ENCODE assay signal across 1 cellular context in genomic region chr2:174610243-174610995, GRCh38.
A peak's percentile ranks its signal among the peaks of the same experiment; 100 is the strongest.
TF ChIP-seq lines count a peak whose summit lies in the region.

No MANE protein-coding gene starts in this region.

TF ChIP-seq in K562, 482 proteins besides CTCF, POLR2A, EP300 and RAD21 (continued from another document):
- TF ChIP-seq SPI1 (IDR thresholded peaks at IDR 0.05; ENCODE audit: borderline replicate concordance, low read depth, low read length) (peak; percentile 86), ZNF395 (CRISPR knock-in tag; IDR thresholded peaks at IDR 0.05) (0 out of 2 replicates have a peak, but pooled peaks have one; percentile 34), ELK3 (CRISPR knock-in tag; IDR thresholded peaks at IDR 0.05) (no peak), THRB (CRISPR knock-in tag; conservative IDR thresholded peaks at IDR 0.05) (0 out of 2 replicates have a peak, but pooled peaks have one; percentile 42), NR2C2 (CRISPR knock-in tag; IDR thresholded peaks at IDR 0.05) (no peak), NR2C2 (tag; IDR thresholded peaks at IDR 0.05) (peak; percentile 64), YY1 (IDR thresholded peaks at IDR 0.05; ENCODE audit: borderline replicate concordance in 1 of 3, control insufficient read depth in 1 of 3, extremely low read depth in 1 of 3, insufficient read depth in 3 of 3, insufficient read length in 1 of 3, insufficient replicate concordance in 2 of 3, low read depth in 1 of 3, low read length in 2 of 3) (no peak), ZNF282 (CRISPR knock-in tag; IDR thresholded peaks at IDR 0.05) (no peak), ZNF197 (CRISPR knock-in tag; IDR thresholded peaks at IDR 0.05; ENCODE audit: low read depth) (no peak), NR3C1 (CRISPR knock-in tag; IDR thresholded peaks at IDR 0.05) (no peak), ARID4B (CRISPR knock-in tag; IDR thresholded peaks at IDR 0.05) (no peak), ZKSCAN8 (CRISPR knock-in tag; IDR thresholded peaks at IDR 0.05) (peak; percentile 39; the same call in 1 of the 2 replicates), HMBOX1 (IDR thresholded peaks at IDR 0.05) (peak; percentile 42; the same call in 1 of the 2 replicates)
